Comparison of ENCODE assay signal across 12 cellular contexts in the genomic region with DNA sequence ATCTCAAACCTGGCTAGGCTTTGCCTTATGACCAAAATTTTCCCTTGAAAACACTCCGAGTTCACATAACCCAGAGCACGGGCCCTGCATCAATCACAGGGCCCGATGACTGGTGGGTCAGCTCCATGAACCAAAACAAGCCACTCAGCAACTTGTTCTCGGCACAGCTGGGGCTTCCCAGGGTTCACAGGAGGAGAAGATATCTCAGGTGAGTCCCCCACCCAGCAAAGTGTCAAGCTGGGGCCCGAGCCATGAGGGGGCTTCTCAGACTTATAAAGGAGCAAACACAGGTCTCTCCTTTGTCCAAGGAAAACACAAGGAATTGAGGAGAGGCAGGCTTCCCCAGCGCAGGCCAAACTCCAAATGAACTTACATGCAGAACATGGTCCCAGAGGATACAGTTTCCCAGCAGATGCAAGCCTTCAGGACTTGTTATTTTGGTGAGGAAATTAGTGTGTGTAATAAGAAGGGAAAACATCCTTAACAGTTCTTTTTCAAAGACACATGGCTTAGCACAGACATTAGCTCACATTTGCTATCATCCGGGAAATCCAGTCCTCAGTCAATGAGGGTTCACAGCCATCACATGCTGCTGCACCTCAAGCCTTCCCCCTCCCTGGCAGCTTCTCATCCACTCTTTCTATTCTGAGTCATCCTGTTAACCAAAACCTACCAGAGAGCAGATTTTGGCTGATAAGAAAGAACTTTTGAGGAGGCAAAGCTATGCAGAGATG.
DNase-seq lines count a peak whose midpoint lies in the region; ATAC-seq and TF ChIP-seq lines count a peak whose summit lies in the region.
"Had no signal": no experiment of that assay in that cellular context is flagged by ENCODE, and none has a peak within 500 bp of the region (broad histone marks: within the 10 kb centered on the region; RNA-seq: fewer than 3 reads in every experiment).

No MANE protein-coding gene starts in this region.

- DNase-seq in M059J (ENCODE audit: low read depth): peak; percentile 49
- DNase-seq in dermis blood vessel endothelial cell: peak; percentile 40
- no peak for DNase-seq in right lobe of liver
- DNase-seq in stromal cell of bone marrow (ENCODE audit: low read depth): peak; percentile 77
- no peak for DNase-seq in NCI-H2081 treated with DMSO at 0.1 percent for 48 hours (lab: John Stamatoyannopoulos, UW)
- no peak for DNase-seq in NK-92 treated with Interleukin-12 subunit alpha and Interleukin-12 subunit beta, amount 100 ng/mL, for 24 hours (lab: John Stamatoyannopoulos, UW)
- no peak for DNase-seq in KG1 (lab: John Stamatoyannopoulos, UW)
- DNase-seq: activated CD4-positive, alpha-beta T cell treated with anti-CD3 and anti-CD28 coated beads, Interleukin-2, amount 10 ng/mL, durations not matched to agents 7 days and 5 days; SIG-M5 had no signal

- no peaks in the 10 kb centered on the region for H3K36me3 ChIP-seq in right lobe of liver

- no peaks in the 10 kb centered on the region for H3K27me3 ChIP-seq in right lobe of liver

- no peaks in the 10 kb centered on the region for H3K27me3 Mint-ChIP-seq in stimulated activated memory B cell treated with anti-CD40 and anti-IgM and Interleukin-4, amounts not matched to agents 10 μg/mL and 1 μg/mL and 100 μg/mL, for 72 hours
- H3K27me3 Mint-ChIP-seq: activated CD4-positive, alpha-beta T cell treated with anti-CD3 and anti-CD28 coated beads, Interleukin-2, amount 10 ng/mL, durations not matched to agents 7 days and 5 days had no signal

- no peak for TF ChIP-seq CTCF in right lobe of liver (IDR thresholded peaks at IDR 0.05)

- H3K9me3 ChIP-seq in right lobe of liver: no peaks in the 10 kb centered on the region

- H3K4me1 ChIP-seq in right lobe of liver: peaks cover 0 to 9% (median 0%) of the 10 kb centered on the region in 4 donors

- no peak for TF ChIP-seq POLR2A in right lobe of liver (IDR thresholded peaks at IDR 0.05)

- H3K4me3 ChIP-seq in right lobe of liver: no peak overlapping the region

- H3K27ac Mint-ChIP-seq in stimulated activated memory B cell treated with anti-CD40 and anti-IgM and Interleukin-4, amounts not matched to agents 10 μg/mL and 1 μg/mL and 100 μg/mL, for 72 hours: no peak overlapping the region
- H3K27ac Mint-ChIP-seq: activated CD4-positive, alpha-beta T cell treated with anti-CD3 and anti-CD28 coated beads, Interleukin-2, amount 10 ng/mL, durations not matched to agents 7 days and 5 days; activated naive CD4-positive, alpha-beta T cell treated with anti-CD3 and anti-CD28 coated beads, Interleukin-2, amount 50 U/mL, for 72 hours had no signal

- H3K9me3 Mint-ChIP-seq in stimulated activated memory B cell treated with anti-CD40 and anti-IgM and Interleukin-4, amounts not matched to agents 10 μg/mL and 1 μg/mL and 100 μg/mL, for 72 hours: no peaks in the 10 kb centered on the region
- H3K9me3 Mint-ChIP-seq: activated CD4-positive, alpha-beta T cell treated with anti-CD3 and anti-CD28 coated beads, Interleukin-2, amount 10 ng/mL, durations not matched to agents 7 days and 5 days; activated naive CD4-positive, alpha-beta T cell treated with anti-CD3 and anti-CD28 coated beads, Interleukin-2, amount 50 U/mL, for 72 hours had no signal

- H3K27ac ChIP-seq in right lobe of liver: no peak overlapping the region

- peak in 3 of 4 donors; percentile 24 to 57 (median 45) for ATAC-seq in right lobe of liver
- ATAC-seq in stimulated activated memory B cell treated with anti-CD40 and anti-IgM and Interleukin-4, amounts not matched to agents 10 μg/mL and 1 μg/mL and 100 μg/mL, for 72 hours: no peak
- ATAC-seq: activated naive CD4-positive, alpha-beta T cell treated with anti-CD3 and anti-CD28 coated beads, Interleukin-2, amount 50 U/mL, for 72 hours; left colon had no signal

- H3K4me3 Mint-ChIP-seq in stimulated activated memory B cell treated with anti-CD40 and anti-IgM and Interleukin-4, amounts not matched to agents 10 μg/mL and 1 μg/mL and 100 μg/mL, for 72 hours: no peak overlapping the region
- H3K4me3 Mint-ChIP-seq: activated CD4-positive, alpha-beta T cell treated with anti-CD3 and anti-CD28 coated beads, Interleukin-2, amount 10 ng/mL, durations not matched to agents 7 days and 5 days had no signal

- 68% methylated on average over 7 of the region's 7 CpGs for WGBS in right lobe of liver (ENCODE audit: insufficient coverage, low coverage, low lambda C conversion rate, missing lambda C conversion rate)

- intact Hi-C loops in right lobe of liver (cut with DNase I): no loop called here

- H3K36me3 Mint-ChIP-seq in stimulated activated memory B cell treated with anti-CD40 and anti-IgM and Interleukin-4, amounts not matched to agents 10 μg/mL and 1 μg/mL and 100 μg/mL, for 72 hours: no peaks in the 10 kb centered on the region
- H3K36me3 Mint-ChIP-seq: activated naive CD4-positive, alpha-beta T cell treated with anti-CD3 and anti-CD28 coated beads, Interleukin-2, amount 50 U/mL, for 72 hours had no signal

- no peaks in the 10 kb centered on the region for H3K4me1 Mint-ChIP-seq in stimulated activated memory B cell treated with anti-CD40 and anti-IgM and Interleukin-4, amounts not matched to agents 10 μg/mL and 1 μg/mL and 100 μg/mL, for 72 hours
- H3K4me1 Mint-ChIP-seq: activated CD4-positive, alpha-beta T cell treated with anti-CD3 and anti-CD28 coated beads, Interleukin-2, amount 10 ng/mL, durations not matched to agents 7 days and 5 days had no signal

Comparison
In these comparisons a context has a peak if more than half of its experiments do, and no peak if none do; other contexts are left out.
1. DNase-seq: peak in M059J (single experiment), dermis blood vessel endothelial cell (single experiment) and stromal cell of bone marrow (single experiment); none in right lobe of liver (0 of 3), NCI-H2081 treated with DMSO at 0.1 percent for 48 hours (single experiment), NK-92 treated with Interleukin-12 subunit alpha and Interleukin-12 subunit beta, amount 100 ng/mL, for 24 hours (single experiment) and KG1 (single experiment).